1 cellular context compared by ENCODE assay signal in genomic region chr3:9810846-9811245, GRCh38.
TF ChIP-seq lines count a peak whose summit lies in the region.

No MANE protein-coding gene starts in this region.

TF ChIP-seq in K562, 482 proteins besides CTCF, POLR2A, EP300 and RAD21:
- no peak for TF ChIP-seq E2F1 (CRISPR knock-in tag; IDR thresholded peaks at IDR 0.05)
- TF ChIP-seq ZNF384 (IDR thresholded peaks at IDR 0.05; ENCODE audit: low read depth, low read length), result no peak
- no peak for TF ChIP-seq CCAR2 (IDR thresholded peaks at IDR 0.05; ENCODE audit: low read depth, low read length)
- no peak for TF ChIP-seq ZNF3 (CRISPR knock-in tag; IDR thresholded peaks at IDR 0.05)
- TF ChIP-seq ZNF175 (CRISPR knock-in tag; IDR thresholded peaks at IDR 0.05; ENCODE audit: low read depth), result no peak
- TF ChIP-seq PBX2 (CRISPR knock-in tag; IDR thresholded peaks at IDR 0.05; ENCODE audit: low read depth), result no peak
- TF ChIP-seq PBX2 (tag; conservative IDR thresholded peaks at IDR 0.05; ENCODE audit: low read depth), result no peak
- TF ChIP-seq ELK1 (CRISPR knock-in tag; IDR thresholded peaks at IDR 0.05), result no peak
- TF ChIP-seq ZNF280B (CRISPR knock-in tag; IDR thresholded peaks at IDR 0.05), result no peak
- TF ChIP-seq, protein P1, sequence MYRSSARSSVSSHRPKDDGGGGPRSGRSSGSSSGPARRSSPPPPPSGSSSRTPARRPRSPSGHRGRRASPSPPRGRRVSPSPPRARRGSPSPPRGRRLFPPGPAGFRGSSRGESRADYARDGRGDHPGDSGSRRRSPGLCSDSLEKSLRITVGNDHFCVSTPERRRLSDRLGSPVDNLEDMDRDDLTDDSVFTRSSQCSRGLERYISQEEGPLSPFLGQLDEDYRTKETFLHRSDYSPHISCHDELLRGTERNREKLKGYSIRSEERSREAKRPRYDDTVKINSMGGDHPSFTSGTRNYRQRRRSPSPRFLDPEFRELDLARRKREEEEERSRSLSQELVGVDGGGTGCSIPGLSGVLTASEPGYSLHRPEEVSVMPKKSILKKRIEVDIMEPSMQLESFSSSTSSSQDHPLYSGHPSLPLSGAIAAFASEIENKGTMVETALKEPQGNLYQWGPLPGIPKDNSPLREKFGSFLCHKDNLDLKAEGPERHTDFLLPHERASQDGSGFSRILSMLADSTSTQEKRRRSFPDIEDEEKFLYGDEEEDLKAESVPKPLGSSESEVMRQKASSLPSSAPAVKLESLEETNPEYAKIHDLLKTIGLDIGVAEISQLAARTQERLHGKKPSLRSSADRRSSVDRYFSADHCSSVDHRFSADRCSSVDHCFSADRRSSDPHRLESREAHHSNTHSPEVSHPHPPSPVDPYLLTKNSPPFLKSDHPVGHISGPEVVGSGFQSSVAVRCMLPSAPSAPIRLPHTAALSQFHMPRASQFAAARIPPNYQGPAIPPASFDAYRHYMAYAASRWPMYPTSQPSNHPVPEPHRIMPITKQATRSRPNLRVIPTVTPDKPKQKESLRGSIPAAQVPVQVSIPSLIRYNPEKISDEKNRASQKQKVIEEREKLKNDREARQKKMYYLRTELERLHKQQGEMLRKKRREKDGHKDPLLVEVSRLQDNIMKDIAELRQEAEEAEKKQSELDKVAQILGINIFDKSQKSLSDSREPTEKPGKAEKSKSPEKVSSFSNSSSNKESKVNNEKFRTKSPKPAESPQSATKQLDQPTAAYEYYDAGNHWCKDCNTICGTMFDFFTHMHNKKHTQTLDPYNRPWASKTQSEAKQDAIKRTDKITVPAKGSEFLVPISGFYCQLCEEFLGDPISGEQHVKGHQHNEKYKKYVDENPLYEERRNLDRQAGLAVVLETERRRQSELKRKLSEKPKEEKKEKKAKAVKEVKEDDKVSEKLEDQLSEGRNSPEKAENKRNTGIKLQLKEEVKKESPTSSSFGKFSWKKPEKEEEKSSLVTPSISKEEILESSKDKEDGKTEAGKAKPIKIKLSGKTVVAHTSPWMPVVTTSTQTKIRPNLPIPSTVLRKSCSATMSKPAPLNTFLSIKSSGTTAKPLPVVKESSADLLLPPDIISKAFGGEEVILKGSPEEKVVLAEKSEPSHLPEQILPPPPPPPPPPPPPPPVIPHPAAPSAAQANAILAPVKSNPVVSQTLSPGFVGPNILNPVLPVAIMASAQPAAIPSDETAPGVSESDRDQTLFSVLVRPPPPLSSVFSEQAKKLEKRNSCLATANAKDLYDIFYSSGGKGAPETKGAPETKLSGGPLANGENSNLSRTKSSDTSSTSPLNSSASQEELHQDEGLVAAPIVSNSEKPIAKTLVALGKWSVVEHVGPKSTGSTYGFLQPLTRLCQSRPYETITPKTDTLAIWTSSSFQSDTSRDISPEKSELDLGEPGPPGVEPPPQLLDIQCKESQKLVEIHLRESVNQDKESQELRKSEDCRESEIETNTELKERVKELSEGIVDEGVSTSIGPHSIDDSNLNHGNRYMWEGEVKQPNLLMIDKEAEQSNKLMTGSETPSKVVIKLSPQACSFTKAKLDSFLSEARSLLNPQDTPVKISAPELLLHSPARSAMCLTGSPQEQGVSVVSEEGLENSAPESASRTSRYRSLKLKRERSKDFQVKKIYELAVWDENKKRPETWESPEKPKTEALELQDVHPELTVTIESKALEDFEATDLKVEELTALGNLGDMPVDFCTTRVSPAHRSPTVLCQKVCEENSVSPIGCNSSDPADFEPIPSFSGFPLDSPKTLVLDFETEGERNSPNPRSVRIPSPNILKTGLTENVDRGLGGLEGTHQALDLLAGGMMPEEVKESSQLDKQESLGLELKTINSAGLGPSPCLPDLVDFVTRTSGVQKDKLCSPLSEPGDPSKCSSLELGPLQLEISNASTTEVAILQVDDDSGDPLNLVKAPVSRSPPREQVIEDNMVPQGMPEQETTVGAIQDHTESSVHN (IDR thresholded peaks at IDR 0.05; ENCODE audit: borderline replicate concordance in 1 of 2, low read depth in 1 of 2), result no peak
- no peak for TF ChIP-seq SIRT6 (IDR thresholded peaks at IDR 0.05; ENCODE audit: low read depth, low read length)
TF ChIP-seq in K562: peak in this region for 0.
